ENCODE assay signal across 17 cellular contexts in the genomic region with DNA sequence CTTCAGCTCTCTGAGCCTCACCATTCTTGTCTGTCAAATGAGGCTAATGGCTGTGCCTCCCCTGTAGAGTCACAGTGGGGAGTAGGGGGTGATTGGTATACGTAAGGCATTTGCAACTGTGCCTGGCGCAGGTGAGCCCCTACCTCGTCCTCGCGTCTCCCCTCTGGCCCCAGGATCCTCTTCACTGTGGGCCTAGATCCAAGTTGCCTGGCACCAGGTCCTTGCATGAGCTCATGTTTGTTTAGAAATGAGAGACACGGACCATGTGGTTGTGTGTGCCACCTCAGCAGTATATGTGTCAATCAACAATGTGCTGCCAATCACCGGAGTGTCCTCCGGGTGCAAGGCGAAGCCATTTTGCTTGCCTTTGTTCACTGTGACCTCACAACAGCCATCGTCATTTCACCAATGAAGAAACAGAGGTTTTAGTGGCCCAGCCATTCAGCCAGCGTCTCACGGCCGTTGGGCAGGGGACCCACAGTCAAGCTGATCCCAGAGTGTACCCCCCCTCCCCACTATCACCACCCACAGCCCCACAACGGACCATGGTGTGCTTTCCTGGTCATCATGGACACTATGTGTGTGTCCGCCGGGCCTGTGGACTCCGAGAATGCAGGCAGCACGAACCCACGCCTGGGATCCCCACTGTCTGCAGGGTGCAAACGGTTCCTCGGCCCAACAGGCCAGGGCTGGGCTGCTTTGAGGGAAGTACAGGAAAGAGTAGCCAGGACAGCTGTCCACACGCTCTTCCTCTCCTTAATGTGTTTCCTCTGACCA.
"Had no signal": no experiment of that assay in that cellular context is flagged by ENCODE, and none has a peak within 500 bp of the region (broad histone marks: within the 10 kb centered on the region; RNA-seq: fewer than 3 reads in every experiment).

No MANE protein-coding gene starts in this region.

- H3K27me3 ChIP-seq: colonic mucosa, right atrium auricular region, thyroid gland had no signal

- ATAC-seq: activated CD8-positive, alpha-beta T cell treated with anti-CD3 and anti-CD28 coated beads, Interleukin-2, amount 10 ng/mL, durations not matched to agents 7 days and 5 days; activated naive CD4-positive, alpha-beta T cell treated with anti-CD3 and anti-CD28 coated beads, Interleukin-2, amount 50 U/mL, for 72 hours; stimulated activated naive B cell treated with anti-CD40 and anti-IgM and Interleukin-4, amounts not matched to agents 10 μg/mL and 1 μg/mL and 100 μg/mL, for 72 hours had no signal

- DNase-seq: activated CD4-positive, alpha-beta T cell treated with anti-CD3 and anti-CD28 coated beads, Interleukin-2, amount 10 ng/mL, durations not matched to agents 24 days and 14 days; activated CD4-positive, CD25-positive, alpha-beta regulatory T cell; activated CD8-positive, alpha-beta memory T cell treated with anti-CD3 and anti-CD28 coated beads, Interleukin-2, amount 50 U/mL, for 4 hours; activated CD8-positive, alpha-beta T cell treated with anti-CD3 and anti-CD28 coated beads, Interleukin-2, amount 10 ng/mL, durations not matched to agents 7 days and 5 days; activated gamma-delta T cell; activated T-cell treated with anti-CD3 and anti-CD28 coated beads, Interleukin-2, amount 50 U/mL, for 48 hours; caudate nucleus; colonic mucosa; esophagus squamous epithelium; occipital lobe; stimulated activated CD4-positive, alpha-beta T cell treated with anti-CD3 and anti-CD28 coated beads, Interleukin-15, amount 100 ng/mL, for 24 hours; stimulated activated CD4-positive, alpha-beta T cell treated with anti-CD3 and anti-CD28 coated beads, Interleukin-4, amount 100 ng/mL, for 1 hour; stimulated activated naive B cell treated with anti-CD40 and anti-IgM and Interleukin-4, amounts not matched to agents 10 μg/mL and 1 μg/mL and 100 μg/mL, for 72 hours; thyroid gland had no signal

- H3K27ac ChIP-seq: colonic mucosa, esophagus squamous epithelium, right atrium auricular region, thyroid gland had no signal

- H3K9me3 ChIP-seq: colonic mucosa, esophagus squamous epithelium, right atrium auricular region, thyroid gland had no signal

- H3K4me1 ChIP-seq: colonic mucosa had no signal

- H3K36me3 ChIP-seq: colonic mucosa, esophagus squamous epithelium, right atrium auricular region, thyroid gland had no signal

- FAIRE-seq: endothelial cell of umbilical vein had no signal

- H3K4me3 ChIP-seq: colonic mucosa, esophagus squamous epithelium, right atrium auricular region, thyroid gland had no signal
